8 cellular contexts compared by ENCODE assay signal in genomic region chr16:28210264-28210663, GRCh38. TPM values are rescaled to one million over a fixed set of nuclear protein-coding genes. Genes with fewer than 3 reads are reported as not detected.
DNase-seq lines count a peak whose midpoint lies in the region; ATAC-seq and TF ChIP-seq lines count a peak whose summit lies in the region.

No MANE protein-coding gene starts in this region.

- H3K4me2 ChIP-seq in BLaER1 treated with 17β-estradiol and CSF1 and Interleukin-3, amounts not matched to agents 10 nM and 100 nM: peak overlapping the region; percentile 73 to 98 (median 95)

- H3K27ac Mint-ChIP-seq in chondrocyte (ENCODE audit: unreplicated experiment) (peak overlapping the region; percentile 52), nephron (peak overlapping the region; percentile 3 to 23 (median 17))

- no peak for ATAC-seq in omental fat pad (ENCODE audit: low FRiP score)

- peaks cover 49 to 60% (median 57%) of the 10 kb centered on the region in 11 experiments; a peak in 20 of 22 replicates for H4K20me1 ChIP-seq in BLaER1 treated with 17β-estradiol and CSF1 and Interleukin-3, amounts not matched to agents 10 nM and 100 nM

- no peaks in the 10 kb centered on the region for H3K9me3 ChIP-seq in BLaER1 treated with 17β-estradiol and CSF1 and Interleukin-3, amounts not matched to agents 10 nM and 100 nM (replicated peaks in 1 of 11)
- H3K9me3 ChIP-seq in KOPT-K1 (ENCODE audit: insufficient read depth, low read length, poor library complexity, severe bottlenecking): no peaks in the 10 kb centered on the region

- peak overlapping the region in 9 of 11 experiments; percentile 19 to 97 (median 92); a peak in 16 of 22 replicates for H3K27ac ChIP-seq in BLaER1 treated with 17β-estradiol and CSF1 and Interleukin-3, amounts not matched to agents 10 nM and 100 nM
- H3K27ac ChIP-seq in KOPT-K1 (ENCODE audit: low read depth, low read length, poor library complexity, severe bottlenecking): peak overlapping the region; percentile 80

- H3K4me1 ChIP-seq in BLaER1 treated with 17β-estradiol and CSF1 and Interleukin-3, amounts not matched to agents 10 nM and 100 nM: peaks cover 33 to 60% (median 40%) of the 10 kb centered on the region in 10 experiments

- no peaks in the 10 kb centered on the region for H3K9me3 Mint-ChIP-seq in chondrocyte (ENCODE audit: low read depth)
- H3K9me3 Mint-ChIP-seq in nephron: no peaks in the 10 kb centered on the region

- TF ChIP-seq CTCF in chondrocyte (IDR thresholded peaks at IDR 0.05): no peak
- TF ChIP-seq CTCF in nephron (IDR thresholded peaks at IDR 0.05; ENCODE audit: unreplicated experiment in 3 of 3): no peak
- TF ChIP-seq CTCF in omental fat pad (IDR thresholded peaks at IDR 0.05): no peak

- H3K27me3 Mint-ChIP-seq in chondrocyte (ENCODE audit: low read depth) (no peaks in the 10 kb centered on the region), nephron (ENCODE audit: low read depth) (no peaks in the 10 kb centered on the region)

- H3K36me3 ChIP-seq in BLaER1 treated with 17β-estradiol and CSF1 and Interleukin-3, amounts not matched to agents 10 nM and 100 nM: peaks cover 42 to 52% (median 48%) of the 10 kb centered on the region in 11 experiments
- H3K36me3 ChIP-seq in KOPT-K1 (ENCODE audit: insufficient read depth, low read length): peaks cover 46% of the 10 kb centered on the region

- H3K9ac ChIP-seq in BLaER1 treated with 17β-estradiol and CSF1 and Interleukin-3, amounts not matched to agents 10 nM and 100 nM: peak overlapping the region; percentile 89 to 97 (median 94)

- H3K27me3 ChIP-seq in BLaER1 treated with 17β-estradiol and CSF1 and Interleukin-3, amounts not matched to agents 10 nM and 100 nM: no peaks in the 10 kb centered on the region

- peak overlapping the region; percentile 92 for H3K4me3 Mint-ChIP-seq in chondrocyte (ENCODE audit: unreplicated experiment)
- peak overlapping the region; percentile 79 to 88 (median 84) for H3K4me3 Mint-ChIP-seq in nephron

- peak overlapping the region; percentile 78 to 97 (median 93) for H3K4me3 ChIP-seq in BLaER1 treated with 17β-estradiol and CSF1 and Interleukin-3, amounts not matched to agents 10 nM and 100 nM

- H3K4me1 Mint-ChIP-seq in chondrocyte (ENCODE audit: low read depth) (peaks cover 48% of the 10 kb centered on the region), nephron (peaks cover 25% of the 10 kb centered on the region)

- H3K36me3 Mint-ChIP-seq in chondrocyte (ENCODE audit: low read depth) (peaks cover 5% of the 10 kb centered on the region), nephron (ENCODE audit: low read depth) (peaks cover 20% of the 10 kb centered on the region)

- DNase-seq in chondrocyte (ENCODE audit: low spot score) (no peak), cerebellum (ENCODE audit: low spot score) (no peak), HPDE6-E6E7 (ENCODE audit: extremely low spot score) (no peak), omental fat pad (ENCODE audit: low spot score) (no peak), HuH-7.5 (ENCODE audit: low spot score) (no peak)

RNA-seq across cellular contexts. Expression of gene XPO6, which starts 1.5 kb away (rescaled TPM):
- total RNA-seq in chondrocyte (124 to 133 TPM (median 128 TPM) in 3 replicates), cerebellum (87.2 TPM), omental fat pad (100 to 1,000 TPM in 2 of 4 donors, 10 to 100 TPM in 2; 59.5 to 162 (median 118) TPM)
